In the genomic region with DNA sequence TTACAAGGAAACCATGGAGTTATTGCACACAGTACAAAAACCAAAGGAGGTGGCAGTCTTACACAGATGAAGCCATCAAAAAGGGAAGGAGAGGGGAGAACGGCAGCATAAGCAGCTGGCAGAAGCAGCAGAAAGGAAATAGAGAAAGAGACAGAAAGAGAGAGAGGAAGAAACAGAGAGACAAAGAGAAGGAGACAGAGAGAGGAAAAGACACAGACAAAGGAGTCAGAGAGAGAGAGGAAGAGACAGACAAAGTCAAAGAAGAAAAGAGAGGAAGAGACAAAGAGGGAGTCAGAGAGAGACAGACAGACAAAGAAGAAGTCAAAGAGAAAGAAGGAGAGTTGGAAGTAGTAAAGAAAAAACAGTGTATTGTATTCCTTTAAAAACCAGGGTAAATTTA, we compare ENCODE assay signal across 30 cellular contexts.
A peak's percentile ranks its signal among the peaks of the same experiment; 100 is the strongest.
DNase-seq lines count a peak whose midpoint lies in the region; ATAC-seq and TF ChIP-seq lines count a peak whose summit lies in the region.
"Had no signal": no experiment of that assay in that cellular context is flagged by ENCODE, and none has a peak within 500 bp of the region (broad histone marks: within the 10 kb centered on the region; RNA-seq: fewer than 3 reads in every experiment).

No MANE protein-coding gene starts in this region.

- H3K36me3 Mint-ChIP-seq in activated CD4-positive, alpha-beta memory T cell treated with anti-CD3 and anti-CD28 coated beads for 36 hours: no peaks in the 10 kb centered on the region
- no peaks in the 10 kb centered on the region for H3K36me3 Mint-ChIP-seq in effector memory CD8-positive, alpha-beta T cell (ENCODE audit: insufficient read depth)

- peaks cover 22% of the 10 kb centered on the region for H3K9me3 Mint-ChIP-seq in activated CD4-positive, alpha-beta memory T cell treated with anti-CD3 and anti-CD28 coated beads for 36 hours
- H3K9me3 Mint-ChIP-seq in effector memory CD8-positive, alpha-beta T cell: no peaks in the 10 kb centered on the region

- no peaks in the 10 kb centered on the region for H3K36me3 ChIP-seq in OCI-LY3 (replicated peaks; ENCODE audit: low read depth, low read length)
- no peaks in the 10 kb centered on the region for H3K36me3 ChIP-seq in neutrophil
- H3K36me3 ChIP-seq: BLaER1, HAP-1 had no signal

- no peaks in the 10 kb centered on the region for H3K79me2 ChIP-seq in OCI-LY3 (ENCODE audit: low read length)

- H3K27ac Mint-ChIP-seq in activated CD4-positive, alpha-beta memory T cell treated with anti-CD3 and anti-CD28 coated beads for 36 hours: no peak overlapping the region
- peak overlapping the region in 1 of 2 donors; percentile 0 for H3K27ac Mint-ChIP-seq in effector memory CD8-positive, alpha-beta T cell
- H3K27ac Mint-ChIP-seq: HFFc6; T-helper 1 cell treated with Interleukin-12 subunit alpha and Interleukin-12 subunit beta and Interleukin-4 antibody, amounts not matched to agents 30 μg/mL and 1 μg/mL, for 36 hours had no signal

- H3K4me1 ChIP-seq in OCI-LY3 (ENCODE audit: low read length) (no peaks in the 10 kb centered on the region), neutrophil (ENCODE audit: control insufficient read depth in 1 of 2, insufficient read depth in 1 of 2, low read depth in 1 of 2, low read length in 1 of 2) (peaks cover 24 to 49% of the 10 kb centered on the region in 2 experiments)
- H3K4me1 ChIP-seq: BLaER1, HAP-1 had no signal

- H3K9ac ChIP-seq in OCI-LY3 (ENCODE audit: low read length): no peak overlapping the region
- H3K9ac ChIP-seq: BLaER1, KMS-11 had no signal

- no peak overlapping the region for H3K4me2 ChIP-seq in OCI-LY3 (ENCODE audit: low read length)
- H3K4me2 ChIP-seq: BLaER1, KMS-11 had no signal

- no peak for ATAC-seq in effector memory CD8-positive, alpha-beta T cell (replicated peaks)
- ATAC-seq: GM12878 had no signal

- H2AFZ ChIP-seq in OCI-LY3 (ENCODE audit: low read depth, low read length): peak overlapping the region; percentile 63; the same call in 1 of the 2 replicates

- peaks cover 5% of the 10 kb centered on the region; the same call in 1 of the 2 replicates for H3K9me3 ChIP-seq in OCI-LY3 (ENCODE audit: insufficient read depth, low read length)
- H3K9me3 ChIP-seq in neutrophil: no peaks in the 10 kb centered on the region
- H3K9me3 ChIP-seq: HAP-1 had no signal

- DNase-seq in SIG-M5 treated with dmso at 0.1 percent for 504 hours (lab: John Stamatoyannopoulos, UW; ENCODE audit: unreplicated experiment) (peak; percentile 32), SIG-M5 (lab: John Stamatoyannopoulos, UW) (no peak), HL-60 (ENCODE audit: low read depth in 1 of 2, low spot score in 1 of 2) (peak in 1 of 2 experiments; percentile 64), DMS 273 treated with DMSO at 0.1 percent for 48 hours (lab: John Stamatoyannopoulos, UW) (no peak)
- DNase-seq in activated CD4-positive, alpha-beta memory T cell treated with anti-CD3 and anti-CD28 coated beads for 36 hours: no peak
- DNase-seq in effector memory CD8-positive, alpha-beta T cell: no peak
- DNase-seq: 8988T; ACHN; CD4-positive, CD25-positive, alpha-beta regulatory T cell; DMS53; GDM1; GOT3; HFFc6; IMR-90; NCI-H1105 treated with DMSO at 0.1 percent for 48 hours; NCI-H146; NCI-H2029; NCI-H446; NCI-H524 treated with DMSO at 0.1 percent for 48 hours; NCI-H774; NK-92 treated with Interleukin-12 subunit alpha and Interleukin-12 subunit beta, amount 100 ng/mL, for 24 hours; OCI-M1; SW 1271 had no signal

- H4K20me1 ChIP-seq in OCI-LY3 (ENCODE audit: insufficient read depth, low read length): no peaks in the 10 kb centered on the region
- H4K20me1 ChIP-seq: BLaER1 had no signal

- H3K27ac ChIP-seq in HL-60 (replicated peaks) (peak overlapping the region; percentile 83), OCI-LY3 (ENCODE audit: low read length) (no peak overlapping the region), neutrophil (peak overlapping the region; percentile 47)
- H3K27ac ChIP-seq: BLaER1, KMS-11 had no signal

- TF ChIP-seq CTCF in HL-60 (IDR thresholded peaks at IDR 0.05; ENCODE audit: insufficient read depth, low read length): no peak
- no peak for TF ChIP-seq CTCF in OCI-LY3 (IDR thresholded peaks at IDR 0.05; ENCODE audit: low read depth, low read length)
- no peak for TF ChIP-seq CTCF in neutrophil (IDR thresholded peaks at IDR 0.05)

- H3K4me3 Mint-ChIP-seq in activated CD4-positive, alpha-beta memory T cell treated with anti-CD3 and anti-CD28 coated beads for 36 hours: no peak overlapping the region
- no peak overlapping the region for H3K4me3 Mint-ChIP-seq in effector memory CD8-positive, alpha-beta T cell
- H3K4me3 Mint-ChIP-seq: CD4-positive, CD25-positive, alpha-beta regulatory T cell; HFFc6; T-helper 1 cell treated with Interleukin-12 subunit alpha and Interleukin-12 subunit beta and Interleukin-4 antibody, amounts not matched to agents 30 μg/mL and 1 μg/mL, for 36 hours had no signal

- H3K27me3 Mint-ChIP-seq in activated CD4-positive, alpha-beta memory T cell treated with anti-CD3 and anti-CD28 coated beads for 36 hours: peaks cover 3% of the 10 kb centered on the region
- H3K27me3 Mint-ChIP-seq in effector memory CD8-positive, alpha-beta T cell: no peaks in the 10 kb centered on the region
- H3K27me3 Mint-ChIP-seq: CD4-positive, CD25-positive, alpha-beta regulatory T cell had no signal

- no peaks in the 10 kb centered on the region for H3K27me3 ChIP-seq in HL-60 (ENCODE audit: insufficient read depth, poor library complexity, severe bottlenecking)
- H3K27me3 ChIP-seq in OCI-LY3 (ENCODE audit: low read depth, low read length): no peaks in the 10 kb centered on the region
- no peaks in the 10 kb centered on the region for H3K27me3 ChIP-seq in neutrophil
- H3K27me3 ChIP-seq: BLaER1 had no signal

- CTCF ChIA-PET in activated CD4-positive, alpha-beta memory T cell treated with anti-CD3 and anti-CD28 coated beads for 36 hours (lab: Charles Lee): no interaction called here

- H3K4me3 ChIP-seq in HL-60 (replicated peaks; ENCODE audit: insufficient read depth, low read length) (no peak overlapping the region), OCI-LY3 (ENCODE audit: low read length) (no peak overlapping the region), neutrophil (ENCODE audit: low read depth in 1 of 2, low read length in 1 of 2) (no peak overlapping the region)
- H3K4me3 ChIP-seq: BLaER1, GM12878, HAP-1 had no signal

- intact Hi-C loops in activated CD4-positive, alpha-beta memory T cell treated with anti-CD3 and anti-CD28 coated beads for 36 hours (cut with micrococcal nuclease): no loop called here

- POLR2A ChIA-PET in activated CD4-positive, alpha-beta memory T cell treated with anti-CD3 and anti-CD28 coated beads for 36 hours (lab: Charles Lee): no interaction called here

- no peaks in the 10 kb centered on the region for H3K4me1 Mint-ChIP-seq in activated CD4-positive, alpha-beta memory T cell treated with anti-CD3 and anti-CD28 coated beads for 36 hours (ENCODE audit: low read depth)
- H3K4me1 Mint-ChIP-seq in effector memory CD8-positive, alpha-beta T cell (ENCODE audit: low read depth in 2 of 2): no peaks in the 10 kb centered on the region
- H3K4me1 Mint-ChIP-seq: CD4-positive, CD25-positive, alpha-beta regulatory T cell had no signal
